15 cellular contexts compared by ENCODE assay signal in genomic region chr17:68707032-68707431, GRCh38.
A peak's percentile ranks its signal among the peaks of the same experiment; 100 is the strongest.
DNase-seq lines count a peak whose midpoint lies in the region; ATAC-seq, FAIRE-seq and TF ChIP-seq lines count a peak whose summit lies in the region.
"Had no signal": no experiment of that assay in that cellular context is flagged by ENCODE, and none has a peak within 500 bp of the region (broad histone marks: within the 10 kb centered on the region; RNA-seq: fewer than 3 reads in every experiment).

No MANE protein-coding gene starts in this region.

- H3K27me3 ChIP-seq in brain microvascular endothelial cell (replicated peaks) (no peaks in the 10 kb centered on the region), A673 (replicated peaks; ENCODE audit: insufficient read depth, low read depth, low read length, poor library complexity) (no peaks in the 10 kb centered on the region)

- DNase-seq in HFFc6 (peak; percentile 77), brain microvascular endothelial cell (peak; percentile 13), left ventricle myocardium superior (no peak), stromal cell of bone marrow (ENCODE audit: low read depth) (peak; percentile 82), RCC 7860 (ENCODE audit: low spot score) (no peak), A673 (ENCODE audit: low spot score) (no peak)
- DNase-seq: activated CD8-positive, alpha-beta T cell treated with anti-CD3 and anti-CD28 coated beads, Interleukin-2, amount 10 ng/mL, durations not matched to agents 7 days and 5 days; activated effector memory CD4-positive, alpha-beta T cell treated with anti-CD3 and anti-CD28 coated beads, Interleukin-2, amount 50 U/mL, for 16 hours; NCI-H446; nephron progenitor cell; T-helper 9 cell had no signal

- intact Hi-C loops in left ventricle myocardium superior (cut with micrococcal nuclease) = no loop called here
- intact Hi-C loops in A673 (cut with micrococcal nuclease; ENCODE audit: unreplicated experiment) = no loop called here

- BruUV-seq in A673 (replicated peaks; lab: Mats Ljungman, UMichigan) = no TSS peak

- H3K27me3 Mint-ChIP-seq in HFFc6 (ENCODE audit: insufficient read depth) = no peaks in the 10 kb centered on the region

- H3K9me3 Mint-ChIP-seq in HFFc6 = peaks cover 10% of the 10 kb centered on the region; the same call in 1 of the 2 replicates
- H3K9me3 Mint-ChIP-seq: nephron progenitor cell had no signal

- ATAC-seq in left ventricle myocardium superior (peak; percentile 68), HG02678 (IDR thresholded peaks at IDR 0.05; ENCODE audit: unreplicated experiment) (no peak)
- ATAC-seq: activated CD8-positive, alpha-beta T cell treated with anti-CD3 and anti-CD28 coated beads, Interleukin-2, amount 10 ng/mL, durations not matched to agents 7 days and 5 days; Panc1 had no signal

- H3K4me3 ChIP-seq in brain microvascular endothelial cell (ENCODE audit: low read depth, low read length) = no peak overlapping the region
- no peak overlapping the region for H3K4me3 ChIP-seq in A673 (ENCODE audit: low read depth, low read length, poor library complexity, severe bottlenecking)
- H3K4me3 ChIP-seq: thoracic aorta had no signal

- no peak for FAIRE-seq in RCC 7860 (lab: Jason Lieb, UNC)
- FAIRE-seq: islet of Langerhans had no signal

- no peaks in the 10 kb centered on the region for H3K36me3 Mint-ChIP-seq in HFFc6 (ENCODE audit: low read depth)

- H3K27ac Mint-ChIP-seq in HFFc6 = peak overlapping the region; percentile 67; the same call in 1 of the 2 replicates
- H3K27ac Mint-ChIP-seq: activated CD8-positive, alpha-beta T cell treated with anti-CD3 and anti-CD28 coated beads, Interleukin-2, amount 10 ng/mL, durations not matched to agents 7 days and 5 days; nephron progenitor cell had no signal

- no peak overlapping the region for H3K4me3 Mint-ChIP-seq in HFFc6
- H3K4me3 Mint-ChIP-seq: activated CD8-positive, alpha-beta T cell treated with anti-CD3 and anti-CD28 coated beads, Interleukin-2, amount 10 ng/mL, durations not matched to agents 7 days and 5 days; nephron progenitor cell had no signal

- CTCF ChIA-PET in A673 (lab: Charles Lee) = no interaction called here

- peaks cover 10% of the 10 kb centered on the region for H3K4me1 ChIP-seq in A673 (ENCODE audit: insufficient read depth, low read length, poor library complexity, severe bottlenecking)

- H3K27ac ChIP-seq in brain microvascular endothelial cell = no peak overlapping the region
- H3K27ac ChIP-seq in A673 (ENCODE audit: low read depth, low read length, poor library complexity, severe bottlenecking) = no peak overlapping the region
- H3K27ac ChIP-seq: thoracic aorta had no signal

- in situ Hi-C loops in brain microvascular endothelial cell (cut with HindIII; ENCODE audit: low pct_ligation_motif_present, low sequenced_read_pairs) = no loop called here

- peaks cover 53% of the 10 kb centered on the region for H3K4me1 Mint-ChIP-seq in HFFc6 (ENCODE audit: low read depth)
- H3K4me1 Mint-ChIP-seq: nephron progenitor cell had no signal

- H3K36me3 ChIP-seq in brain microvascular endothelial cell (replicated peaks) (no peaks in the 10 kb centered on the region), A673 (ENCODE audit: insufficient read depth, low read length, poor library complexity, severe bottlenecking) (no peaks in the 10 kb centered on the region)
- H3K36me3 ChIP-seq: thoracic aorta had no signal

- TF ChIP-seq CTCF in HFFc6 (IDR thresholded peaks at IDR 0.05) (no peak), brain microvascular endothelial cell (IDR thresholded peaks at IDR 0.05; ENCODE audit: low read depth, low read length, missing control alignments) (no peak), A673 (conservative IDR thresholded peaks at IDR 0.05; ENCODE audit: low read depth, low read length) (no peak)

- no peaks in the 10 kb centered on the region for H3K9me3 ChIP-seq in A673 (ENCODE audit: low read depth, low read length, poor library complexity, severe bottlenecking)
- H3K9me3 ChIP-seq: thoracic aorta had no signal

- POLR2A ChIA-PET in A673 (lab: Charles Lee; ENCODE audit: low non-redundant PET) = no interaction called here

Comparison
In these comparisons a context has a peak if more than half of its experiments do, and no peak if none do; other contexts are left out.
1. DNase-seq: peak in HFFc6 (single experiment), brain microvascular endothelial cell (single experiment) and stromal cell of bone marrow (single experiment); none in left ventricle myocardium superior (single experiment), RCC 7860 (single experiment) and A673 (single experiment).